Comparison of ENCODE assay signal across 2 cellular contexts in the genomic region with DNA sequence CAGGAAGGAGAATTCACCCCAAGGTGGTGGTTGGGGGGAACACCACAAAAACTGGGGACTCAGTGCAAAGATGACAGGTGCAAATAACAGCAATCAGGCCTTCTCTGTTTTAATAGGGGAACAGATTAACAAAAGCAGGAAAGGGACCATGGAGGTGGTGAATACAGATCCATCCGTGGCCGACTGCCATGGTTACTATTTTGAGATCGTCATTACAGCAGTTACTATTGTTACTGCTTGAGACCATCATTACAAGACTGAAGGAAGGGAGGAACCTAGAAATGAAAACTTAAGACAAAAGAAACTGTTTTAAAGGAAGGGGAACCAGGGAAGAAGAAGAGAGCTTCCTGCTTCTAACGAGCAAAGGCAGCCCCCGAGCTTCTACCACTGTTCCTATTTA.
TF ChIP-seq lines count a peak whose summit lies in the region.

No MANE protein-coding gene starts in this region.

TF ChIP-seq in GM23338, 12 proteins besides CTCF, POLR2A, EP300 and RAD21 (continued from another document):
- TF ChIP-seq, protein P1, sequence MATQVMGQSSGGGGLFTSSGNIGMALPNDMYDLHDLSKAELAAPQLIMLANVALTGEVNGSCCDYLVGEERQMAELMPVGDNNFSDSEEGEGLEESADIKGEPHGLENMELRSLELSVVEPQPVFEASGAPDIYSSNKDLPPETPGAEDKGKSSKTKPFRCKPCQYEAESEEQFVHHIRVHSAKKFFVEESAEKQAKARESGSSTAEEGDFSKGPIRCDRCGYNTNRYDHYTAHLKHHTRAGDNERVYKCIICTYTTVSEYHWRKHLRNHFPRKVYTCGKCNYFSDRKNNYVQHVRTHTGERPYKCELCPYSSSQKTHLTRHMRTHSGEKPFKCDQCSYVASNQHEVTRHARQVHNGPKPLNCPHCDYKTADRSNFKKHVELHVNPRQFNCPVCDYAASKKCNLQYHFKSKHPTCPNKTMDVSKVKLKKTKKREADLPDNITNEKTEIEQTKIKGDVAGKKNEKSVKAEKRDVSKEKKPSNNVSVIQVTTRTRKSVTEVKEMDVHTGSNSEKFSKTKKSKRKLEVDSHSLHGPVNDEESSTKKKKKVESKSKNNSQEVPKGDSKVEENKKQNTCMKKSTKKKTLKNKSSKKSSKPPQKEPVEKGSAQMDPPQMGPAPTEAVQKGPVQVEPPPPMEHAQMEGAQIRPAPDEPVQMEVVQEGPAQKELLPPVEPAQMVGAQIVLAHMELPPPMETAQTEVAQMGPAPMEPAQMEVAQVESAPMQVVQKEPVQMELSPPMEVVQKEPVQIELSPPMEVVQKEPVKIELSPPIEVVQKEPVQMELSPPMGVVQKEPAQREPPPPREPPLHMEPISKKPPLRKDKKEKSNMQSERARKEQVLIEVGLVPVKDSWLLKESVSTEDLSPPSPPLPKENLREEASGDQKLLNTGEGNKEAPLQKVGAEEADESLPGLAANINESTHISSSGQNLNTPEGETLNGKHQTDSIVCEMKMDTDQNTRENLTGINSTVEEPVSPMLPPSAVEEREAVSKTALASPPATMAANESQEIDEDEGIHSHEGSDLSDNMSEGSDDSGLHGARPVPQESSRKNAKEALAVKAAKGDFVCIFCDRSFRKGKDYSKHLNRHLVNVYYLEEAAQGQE (IDR thresholded peaks at IDR 0.05; ENCODE audit: unreplicated experiment) = no peak
- TF ChIP-seq CREB1 (CRISPR knock-in tag; IDR thresholded peaks at IDR 0.05; ENCODE audit: low read depth) (no peak), POLR2AphosphoS5 (IDR thresholded peaks at IDR 0.05; ENCODE audit: low read depth) (no peak)
- TF ChIP-seq, protein P2, sequence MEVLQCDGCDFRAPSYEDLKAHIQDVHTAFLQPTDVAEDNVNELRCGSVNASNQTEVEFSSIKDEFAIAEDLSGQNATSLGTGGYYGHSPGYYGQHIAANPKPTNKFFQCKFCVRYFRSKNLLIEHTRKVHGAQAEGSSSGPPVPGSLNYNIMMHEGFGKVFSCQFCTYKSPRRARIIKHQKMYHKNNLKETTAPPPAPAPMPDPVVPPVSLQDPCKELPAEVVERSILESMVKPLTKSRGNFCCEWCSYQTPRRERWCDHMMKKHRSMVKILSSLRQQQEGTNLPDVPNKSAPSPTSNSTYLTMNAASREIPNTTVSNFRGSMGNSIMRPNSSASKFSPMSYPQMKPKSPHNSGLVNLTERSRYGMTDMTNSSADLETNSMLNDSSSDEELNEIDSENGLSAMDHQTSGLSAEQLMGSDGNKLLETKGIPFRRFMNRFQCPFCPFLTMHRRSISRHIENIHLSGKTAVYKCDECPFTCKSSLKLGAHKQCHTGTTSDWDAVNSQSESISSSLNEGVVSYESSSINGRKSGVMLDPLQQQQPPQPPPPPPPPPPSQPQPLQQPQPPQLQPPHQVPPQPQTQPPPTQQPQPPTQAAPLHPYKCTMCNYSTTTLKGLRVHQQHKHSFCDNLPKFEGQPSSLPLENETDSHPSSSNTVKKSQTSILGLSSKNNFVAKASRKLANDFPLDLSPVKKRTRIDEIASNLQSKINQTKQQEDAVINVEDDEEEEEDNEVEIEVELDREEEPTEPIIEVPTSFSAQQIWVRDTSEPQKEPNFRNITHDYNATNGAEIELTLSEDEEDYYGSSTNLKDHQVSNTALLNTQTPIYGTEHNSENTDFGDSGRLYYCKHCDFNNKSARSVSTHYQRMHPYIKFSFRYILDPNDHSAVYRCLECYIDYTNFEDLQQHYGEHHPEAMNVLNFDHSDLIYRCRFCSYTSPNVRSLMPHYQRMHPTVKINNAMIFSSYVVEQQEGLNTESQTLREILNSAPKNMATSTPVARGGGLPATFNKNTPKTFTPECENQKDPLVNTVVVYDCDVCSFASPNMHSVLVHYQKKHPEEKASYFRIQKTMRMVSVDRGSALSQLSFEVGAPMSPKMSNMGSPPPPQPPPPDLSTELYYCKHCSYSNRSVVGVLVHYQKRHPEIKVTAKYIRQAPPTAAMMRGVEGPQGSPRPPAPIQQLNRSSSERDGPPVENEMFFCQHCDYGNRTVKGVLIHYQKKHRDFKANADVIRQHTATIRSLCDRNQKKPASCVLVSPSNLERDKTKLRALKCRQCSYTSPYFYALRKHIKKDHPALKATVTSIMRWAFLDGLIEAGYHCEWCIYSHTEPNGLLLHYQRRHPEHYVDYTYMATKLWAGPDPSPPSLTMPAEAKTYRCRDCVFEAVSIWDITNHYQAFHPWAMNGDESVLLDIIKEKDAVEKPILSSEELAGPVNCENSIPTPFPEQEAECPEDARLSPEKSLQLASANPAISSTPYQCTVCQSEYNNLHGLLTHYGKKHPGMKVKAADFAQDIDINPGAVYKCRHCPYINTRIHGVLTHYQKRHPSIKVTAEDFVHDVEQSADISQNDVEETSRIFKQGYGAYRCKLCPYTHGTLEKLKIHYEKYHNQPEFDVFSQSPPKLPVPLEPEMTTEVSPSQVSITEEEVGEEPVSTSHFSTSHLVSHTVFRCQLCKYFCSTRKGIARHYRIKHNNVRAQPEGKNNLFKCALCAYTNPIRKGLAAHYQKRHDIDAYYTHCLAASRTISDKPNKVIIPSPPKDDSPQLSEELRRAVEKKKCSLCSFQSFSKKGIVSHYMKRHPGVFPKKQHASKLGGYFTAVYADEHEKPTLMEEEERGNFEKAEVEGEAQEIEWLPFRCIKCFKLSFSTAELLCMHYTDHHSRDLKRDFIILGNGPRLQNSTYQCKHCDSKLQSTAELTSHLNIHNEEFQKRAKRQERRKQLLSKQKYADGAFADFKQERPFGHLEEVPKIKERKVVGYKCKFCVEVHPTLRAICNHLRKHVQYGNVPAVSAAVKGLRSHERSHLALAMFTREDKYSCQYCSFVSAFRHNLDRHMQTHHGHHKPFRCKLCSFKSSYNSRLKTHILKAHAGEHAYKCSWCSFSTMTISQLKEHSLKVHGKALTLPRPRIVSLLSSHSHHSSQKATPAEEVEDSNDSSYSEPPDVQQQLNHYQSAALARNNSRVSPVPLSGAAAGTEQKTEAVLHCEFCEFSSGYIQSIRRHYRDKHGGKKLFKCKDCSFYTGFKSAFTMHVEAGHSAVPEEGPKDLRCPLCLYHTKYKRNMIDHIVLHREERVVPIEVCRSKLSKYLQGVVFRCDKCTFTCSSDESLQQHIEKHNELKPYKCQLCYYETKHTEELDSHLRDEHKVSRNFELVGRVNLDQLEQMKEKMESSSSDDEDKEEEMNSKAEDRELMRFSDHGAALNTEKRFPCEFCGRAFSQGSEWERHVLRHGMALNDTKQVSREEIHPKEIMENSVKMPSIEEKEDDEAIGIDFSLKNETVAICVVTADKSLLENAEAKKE (CRISPR knock-in tag; IDR thresholded peaks at IDR 0.05) = no peak

TF ChIP-seq in WTC11, 78 proteins besides CTCF, POLR2A, EP300 and RAD21 (continued from another document):
- TF ChIP-seq, protein P3, sequence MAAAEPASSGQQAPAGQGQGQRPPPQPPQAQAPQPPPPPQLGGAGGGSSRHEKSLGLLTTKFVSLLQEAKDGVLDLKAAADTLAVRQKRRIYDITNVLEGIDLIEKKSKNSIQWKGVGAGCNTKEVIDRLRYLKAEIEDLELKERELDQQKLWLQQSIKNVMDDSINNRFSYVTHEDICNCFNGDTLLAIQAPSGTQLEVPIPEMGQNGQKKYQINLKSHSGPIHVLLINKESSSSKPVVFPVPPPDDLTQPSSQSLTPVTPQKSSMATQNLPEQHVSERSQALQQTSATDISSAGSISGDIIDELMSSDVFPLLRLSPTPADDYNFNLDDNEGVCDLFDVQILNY (CRISPR knock-in tag; IDR thresholded peaks at IDR 0.05) = no peak
- TF ChIP-seq, protein P4, sequence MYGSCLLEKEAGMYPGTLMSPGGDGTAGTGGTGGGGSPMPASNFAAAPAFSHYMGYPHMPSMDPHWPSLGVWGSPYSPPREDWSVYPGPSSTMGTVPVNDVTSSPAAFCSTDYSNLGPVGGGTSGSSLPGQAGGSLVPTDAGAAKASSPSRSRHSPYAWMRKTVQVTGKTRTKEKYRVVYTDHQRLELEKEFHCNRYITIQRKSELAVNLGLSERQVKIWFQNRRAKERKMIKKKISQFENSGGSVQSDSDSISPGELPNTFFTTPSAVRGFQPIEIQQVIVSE (CRISPR knock-in tag; IDR thresholded peaks at IDR 0.05; ENCODE audit: borderline replicate concordance) = no peak
- TF ChIP-seq TEAD1 (CRISPR knock-in tag; IDR thresholded peaks at IDR 0.05) (no peak), FOXP1 (CRISPR knock-in tag; IDR thresholded peaks at IDR 0.05; ENCODE audit: borderline replicate concordance) (no peak), MXD4 (CRISPR knock-in tag; IDR thresholded peaks at IDR 0.05; ENCODE audit: borderline replicate concordance) (no peak), ZNF121 (CRISPR knock-in tag; IDR thresholded peaks at IDR 0.05) (no peak), GTF2I (CRISPR knock-in tag; conservative IDR thresholded peaks at IDR 0.05) (no peak), GRHL2 (CRISPR knock-in tag; IDR thresholded peaks at IDR 0.05; ENCODE audit: insufficient replicate concordance, severe bottlenecking) (no peak), JAZF1 (CRISPR knock-in tag; IDR thresholded peaks at IDR 0.05) (no peak), EMX1 (CRISPR knock-in tag; IDR thresholded peaks at IDR 0.05) (no peak), ZNF138 (CRISPR knock-in tag; conservative IDR thresholded peaks at IDR 0.05) (no peak), ETV6 (CRISPR knock-in tag; IDR thresholded peaks at IDR 0.05) (no peak), CREM (CRISPR knock-in tag; IDR thresholded peaks at IDR 0.05) (no peak)
- TF ChIP-seq, protein P5, sequence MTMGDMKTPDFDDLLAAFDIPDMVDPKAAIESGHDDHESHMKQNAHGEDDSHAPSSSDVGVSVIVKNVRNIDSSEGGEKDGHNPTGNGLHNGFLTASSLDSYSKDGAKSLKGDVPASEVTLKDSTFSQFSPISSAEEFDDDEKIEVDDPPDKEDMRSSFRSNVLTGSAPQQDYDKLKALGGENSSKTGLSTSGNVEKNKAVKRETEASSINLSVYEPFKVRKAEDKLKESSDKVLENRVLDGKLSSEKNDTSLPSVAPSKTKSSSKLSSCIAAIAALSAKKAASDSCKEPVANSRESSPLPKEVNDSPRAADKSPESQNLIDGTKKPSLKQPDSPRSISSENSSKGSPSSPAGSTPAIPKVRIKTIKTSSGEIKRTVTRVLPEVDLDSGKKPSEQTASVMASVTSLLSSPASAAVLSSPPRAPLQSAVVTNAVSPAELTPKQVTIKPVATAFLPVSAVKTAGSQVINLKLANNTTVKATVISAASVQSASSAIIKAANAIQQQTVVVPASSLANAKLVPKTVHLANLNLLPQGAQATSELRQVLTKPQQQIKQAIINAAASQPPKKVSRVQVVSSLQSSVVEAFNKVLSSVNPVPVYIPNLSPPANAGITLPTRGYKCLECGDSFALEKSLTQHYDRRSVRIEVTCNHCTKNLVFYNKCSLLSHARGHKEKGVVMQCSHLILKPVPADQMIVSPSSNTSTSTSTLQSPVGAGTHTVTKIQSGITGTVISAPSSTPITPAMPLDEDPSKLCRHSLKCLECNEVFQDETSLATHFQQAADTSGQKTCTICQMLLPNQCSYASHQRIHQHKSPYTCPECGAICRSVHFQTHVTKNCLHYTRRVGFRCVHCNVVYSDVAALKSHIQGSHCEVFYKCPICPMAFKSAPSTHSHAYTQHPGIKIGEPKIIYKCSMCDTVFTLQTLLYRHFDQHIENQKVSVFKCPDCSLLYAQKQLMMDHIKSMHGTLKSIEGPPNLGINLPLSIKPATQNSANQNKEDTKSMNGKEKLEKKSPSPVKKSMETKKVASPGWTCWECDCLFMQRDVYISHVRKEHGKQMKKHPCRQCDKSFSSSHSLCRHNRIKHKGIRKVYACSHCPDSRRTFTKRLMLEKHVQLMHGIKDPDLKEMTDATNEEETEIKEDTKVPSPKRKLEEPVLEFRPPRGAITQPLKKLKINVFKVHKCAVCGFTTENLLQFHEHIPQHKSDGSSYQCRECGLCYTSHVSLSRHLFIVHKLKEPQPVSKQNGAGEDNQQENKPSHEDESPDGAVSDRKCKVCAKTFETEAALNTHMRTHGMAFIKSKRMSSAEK (CRISPR knock-in tag; IDR thresholded peaks at IDR 0.05; ENCODE audit: borderline replicate concordance) = no peak
- TF ChIP-seq, protein P6, sequence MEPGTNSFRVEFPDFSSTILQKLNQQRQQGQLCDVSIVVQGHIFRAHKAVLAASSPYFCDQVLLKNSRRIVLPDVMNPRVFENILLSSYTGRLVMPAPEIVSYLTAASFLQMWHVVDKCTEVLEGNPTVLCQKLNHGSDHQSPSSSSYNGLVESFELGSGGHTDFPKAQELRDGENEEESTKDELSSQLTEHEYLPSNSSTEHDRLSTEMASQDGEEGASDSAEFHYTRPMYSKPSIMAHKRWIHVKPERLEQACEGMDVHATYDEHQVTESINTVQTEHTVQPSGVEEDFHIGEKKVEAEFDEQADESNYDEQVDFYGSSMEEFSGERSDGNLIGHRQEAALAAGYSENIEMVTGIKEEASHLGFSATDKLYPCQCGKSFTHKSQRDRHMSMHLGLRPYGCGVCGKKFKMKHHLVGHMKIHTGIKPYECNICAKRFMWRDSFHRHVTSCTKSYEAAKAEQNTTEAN (CRISPR knock-in tag; IDR thresholded peaks at IDR 0.05) = no peak
- TF ChIP-seq, protein P7, sequence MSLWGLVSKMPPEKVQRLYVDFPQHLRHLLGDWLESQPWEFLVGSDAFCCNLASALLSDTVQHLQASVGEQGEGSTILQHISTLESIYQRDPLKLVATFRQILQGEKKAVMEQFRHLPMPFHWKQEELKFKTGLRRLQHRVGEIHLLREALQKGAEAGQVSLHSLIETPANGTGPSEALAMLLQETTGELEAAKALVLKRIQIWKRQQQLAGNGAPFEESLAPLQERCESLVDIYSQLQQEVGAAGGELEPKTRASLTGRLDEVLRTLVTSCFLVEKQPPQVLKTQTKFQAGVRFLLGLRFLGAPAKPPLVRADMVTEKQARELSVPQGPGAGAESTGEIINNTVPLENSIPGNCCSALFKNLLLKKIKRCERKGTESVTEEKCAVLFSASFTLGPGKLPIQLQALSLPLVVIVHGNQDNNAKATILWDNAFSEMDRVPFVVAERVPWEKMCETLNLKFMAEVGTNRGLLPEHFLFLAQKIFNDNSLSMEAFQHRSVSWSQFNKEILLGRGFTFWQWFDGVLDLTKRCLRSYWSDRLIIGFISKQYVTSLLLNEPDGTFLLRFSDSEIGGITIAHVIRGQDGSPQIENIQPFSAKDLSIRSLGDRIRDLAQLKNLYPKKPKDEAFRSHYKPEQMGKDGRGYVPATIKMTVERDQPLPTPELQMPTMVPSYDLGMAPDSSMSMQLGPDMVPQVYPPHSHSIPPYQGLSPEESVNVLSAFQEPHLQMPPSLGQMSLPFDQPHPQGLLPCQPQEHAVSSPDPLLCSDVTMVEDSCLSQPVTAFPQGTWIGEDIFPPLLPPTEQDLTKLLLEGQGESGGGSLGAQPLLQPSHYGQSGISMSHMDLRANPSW (CRISPR knock-in tag; conservative IDR thresholded peaks at IDR 0.05; ENCODE audit: low read depth) = no peak
- TF ChIP-seq, protein P8, sequence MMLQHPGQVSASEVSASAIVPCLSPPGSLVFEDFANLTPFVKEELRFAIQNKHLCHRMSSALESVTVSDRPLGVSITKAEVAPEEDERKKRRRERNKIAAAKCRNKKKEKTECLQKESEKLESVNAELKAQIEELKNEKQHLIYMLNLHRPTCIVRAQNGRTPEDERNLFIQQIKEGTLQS (CRISPR knock-in tag; conservative IDR thresholded peaks at IDR 0.05) = no peak
